18 cellular contexts compared by ENCODE assay signal in the genomic region with DNA sequence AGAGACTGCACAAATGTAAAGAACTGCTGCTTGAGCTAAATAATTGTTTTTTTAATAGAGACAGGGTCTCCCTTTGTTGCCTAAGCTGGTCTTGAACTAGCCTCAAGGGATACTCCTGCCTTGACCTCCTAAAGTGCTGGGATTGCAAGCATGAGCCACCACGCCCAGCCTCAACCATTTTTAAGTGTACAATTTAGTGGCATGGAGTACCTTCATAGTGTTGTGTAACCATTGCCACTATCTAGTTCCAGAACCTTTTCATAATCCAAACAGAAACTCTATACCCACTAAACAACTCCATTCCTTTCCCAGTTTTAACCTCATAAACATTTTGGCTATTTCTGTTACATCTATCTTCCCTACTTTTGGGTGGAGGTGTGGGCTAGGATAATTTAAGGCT. TPM values are rescaled to one million over a fixed set of nuclear protein-coding genes. Genes with fewer than 3 reads are reported as not detected.
DNase-seq lines count a peak whose midpoint lies in the region; ATAC-seq and TF ChIP-seq lines count a peak whose summit lies in the region.
"Had no signal": no experiment of that assay in that cellular context is flagged by ENCODE, and none has a peak within 500 bp of the region (broad histone marks: within the 10 kb centered on the region; RNA-seq: fewer than 3 reads in every experiment).

No MANE protein-coding gene starts in this region.

- peak overlapping the region; percentile 11 for H3K27ac Mint-ChIP-seq in activated CD4-positive, alpha-beta memory T cell treated with anti-CD3 and anti-CD28 coated beads for 36 hours
- H3K27ac Mint-ChIP-seq in activated CD4-positive, alpha-beta memory T cell treated with anti-CD3 and anti-CD28 coated beads, Interleukin-2, amount 10 ng/mL, durations not matched to agents 7 days and 5 days = no peak overlapping the region
- H3K27ac Mint-ChIP-seq in activated CD8-positive, alpha-beta memory T cell treated with anti-CD3 and anti-CD28 coated beads, Interleukin-2, amount 10 ng/mL, durations not matched to agents 7 days and 5 days = no peak overlapping the region
- H3K27ac Mint-ChIP-seq: activated T-helper 1 cell treated with anti-CD3 and anti-CD28 coated beads, Interleukin-12 subunit alpha, Interleukin-12 subunit beta, Interleukin-2, Interleukin-4 antibody, amounts not matched to agents 30 ng/mL and 10 ng/mL and 1 ng/mL, durations not matched to agents 14 hours and 24 hours and 36 hours had no signal

- H3K27me3 ChIP-seq in RWPE2 (ENCODE audit: insufficient read depth, poor library complexity, severe bottlenecking) = no peaks in the 10 kb centered on the region
- no peaks in the 10 kb centered on the region for H3K27me3 ChIP-seq in skeletal muscle tissue (ENCODE audit: control insufficient read depth in 3 of 3, insufficient read depth in 3 of 3, low read length in 3 of 3)
- H3K27me3 ChIP-seq: BLaER1 treated with 17β-estradiol and CSF1 and Interleukin-3, amounts not matched to agents 10 nM and 100 nM had no signal

- no peak for DNase-seq in activated CD4-positive, alpha-beta memory T cell treated with anti-CD3 and anti-CD28 coated beads for 36 hours
- DNase-seq in activated CD4-positive, alpha-beta memory T cell treated with anti-CD3 and anti-CD28 coated beads, Interleukin-2, amount 10 ng/mL, durations not matched to agents 7 days and 5 days = no peak
- DNase-seq in RWPE2 (ENCODE audit: low spot score) (no peak), epithelial cell of prostate (ENCODE audit: low read depth, low spot score) (no peak), lower leg skin (ENCODE audit: low spot score in 2 of 2) (no peak), mesenteric fat pad (ENCODE audit: low spot score) (no peak)
- DNase-seq in activated CD8-positive, alpha-beta memory T cell treated with anti-CD3 and anti-CD28 coated beads, Interleukin-2, amount 10 ng/mL, durations not matched to agents 7 days and 5 days = no peak
- DNase-seq: cerebellar nuclear complex; DMS153; foreskin fibroblast; NCI-H1092 treated with DMSO at 0.1 percent for 48 hours; NCI-H82; stimulated activated CD4-positive, alpha-beta T cell treated with anti-CD3 and anti-CD28 coated beads, Interleukin-4, amount 100 ng/mL, for 1 hour had no signal

- H3K36me3 Mint-ChIP-seq in activated CD4-positive, alpha-beta memory T cell treated with anti-CD3 and anti-CD28 coated beads for 36 hours = peaks cover 37% of the 10 kb centered on the region
- H3K36me3 Mint-ChIP-seq in activated CD4-positive, alpha-beta memory T cell treated with anti-CD3 and anti-CD28 coated beads, Interleukin-2, amount 10 ng/mL, durations not matched to agents 7 days and 5 days (ENCODE audit: low read depth) = peaks cover 42% of the 10 kb centered on the region
- peaks cover 42% of the 10 kb centered on the region for H3K36me3 Mint-ChIP-seq in activated CD8-positive, alpha-beta memory T cell treated with anti-CD3 and anti-CD28 coated beads, Interleukin-2, amount 10 ng/mL, durations not matched to agents 7 days and 5 days

- peaks cover 78% of the 10 kb centered on the region for H3K36me3 ChIP-seq in RWPE2 (ENCODE audit: low read depth)
- H3K36me3 ChIP-seq in skeletal muscle tissue (ENCODE audit: control insufficient read depth in 3 of 3, insufficient read depth in 3 of 3, low read length in 3 of 3) = peaks cover 0 to 5% (median 4%) of the 10 kb centered on the region in 3 donors

- no peak for ATAC-seq in RWPE2 (ENCODE audit: low read depth)
- ATAC-seq in activated CD8-positive, alpha-beta memory T cell treated with anti-CD3 and anti-CD28 coated beads, Interleukin-2, amount 10 ng/mL, durations not matched to agents 7 days and 5 days = no peak

- peaks cover 86% of the 10 kb centered on the region for H3K4me1 Mint-ChIP-seq in activated CD4-positive, alpha-beta memory T cell treated with anti-CD3 and anti-CD28 coated beads for 36 hours (ENCODE audit: low read depth)
- peaks cover 78% of the 10 kb centered on the region for H3K4me1 Mint-ChIP-seq in activated CD4-positive, alpha-beta memory T cell treated with anti-CD3 and anti-CD28 coated beads, Interleukin-2, amount 10 ng/mL, durations not matched to agents 7 days and 5 days
- H3K4me1 Mint-ChIP-seq in activated CD8-positive, alpha-beta memory T cell treated with anti-CD3 and anti-CD28 coated beads, Interleukin-2, amount 10 ng/mL, durations not matched to agents 7 days and 5 days = peaks cover 77% of the 10 kb centered on the region

- 75 to 80% methylated on average over 1 of the region's 1 CpG for WGBS in lower leg skin, 2 donors

- no peak for TF ChIP-seq POLR2A in lower leg skin (IDR thresholded peaks at IDR 0.05)

- no peaks in the 10 kb centered on the region for H3K9me3 Mint-ChIP-seq in activated CD4-positive, alpha-beta memory T cell treated with anti-CD3 and anti-CD28 coated beads for 36 hours
- no peaks in the 10 kb centered on the region for H3K9me3 Mint-ChIP-seq in activated CD4-positive, alpha-beta memory T cell treated with anti-CD3 and anti-CD28 coated beads, Interleukin-2, amount 10 ng/mL, durations not matched to agents 7 days and 5 days
- H3K9me3 Mint-ChIP-seq in activated CD8-positive, alpha-beta memory T cell treated with anti-CD3 and anti-CD28 coated beads, Interleukin-2, amount 10 ng/mL, durations not matched to agents 7 days and 5 days (ENCODE audit: low read depth) = no peaks in the 10 kb centered on the region
- H3K9me3 Mint-ChIP-seq: activated T-helper 1 cell treated with anti-CD3 and anti-CD28 coated beads, Interleukin-12 subunit alpha, Interleukin-12 subunit beta, Interleukin-2, Interleukin-4 antibody, amounts not matched to agents 30 ng/mL and 10 ng/mL and 1 ng/mL, durations not matched to agents 14 hours and 24 hours and 36 hours had no signal

- intact Hi-C loops in activated CD4-positive, alpha-beta memory T cell treated with anti-CD3 and anti-CD28 coated beads for 36 hours (cut with micrococcal nuclease) = no loop called here
- intact Hi-C loops in lower leg skin (cut with DNase I; ENCODE audit: low total_unique reads) = no loop called here

- no peak overlapping the region for H3K4me3 Mint-ChIP-seq in activated CD4-positive, alpha-beta memory T cell treated with anti-CD3 and anti-CD28 coated beads for 36 hours
- H3K4me3 Mint-ChIP-seq in activated CD4-positive, alpha-beta memory T cell treated with anti-CD3 and anti-CD28 coated beads, Interleukin-2, amount 10 ng/mL, durations not matched to agents 7 days and 5 days = no peak overlapping the region
- H3K4me3 Mint-ChIP-seq in activated CD8-positive, alpha-beta memory T cell treated with anti-CD3 and anti-CD28 coated beads, Interleukin-2, amount 10 ng/mL, durations not matched to agents 7 days and 5 days = no peak overlapping the region
- H3K4me3 Mint-ChIP-seq: activated T-helper 1 cell treated with anti-CD3 and anti-CD28 coated beads, Interleukin-12 subunit alpha, Interleukin-12 subunit beta, Interleukin-2, Interleukin-4 antibody, amounts not matched to agents 30 ng/mL and 10 ng/mL and 1 ng/mL, durations not matched to agents 14 hours and 24 hours and 36 hours had no signal

- H3K4me3 ChIP-seq in RWPE2 (ENCODE audit: severe bottlenecking) (no peak overlapping the region), skeletal muscle tissue (ENCODE audit: low read length in 3 of 3) (peak overlapping the region in 1 of 3 donors; percentile 8), lower leg skin (ENCODE audit: low read depth, poor library complexity, severe bottlenecking) (no peak overlapping the region)
- H3K4me3 ChIP-seq: BLaER1 treated with 17β-estradiol and CSF1 and Interleukin-3, amounts not matched to agents 10 nM and 100 nM had no signal

- H3K9me3 ChIP-seq in RWPE2 (ENCODE audit: severe bottlenecking) = no peaks in the 10 kb centered on the region
- no peaks in the 10 kb centered on the region for H3K9me3 ChIP-seq in skeletal muscle tissue (ENCODE audit: control insufficient read depth in 3 of 3, low read length in 3 of 3)
- H3K9me3 ChIP-seq: BLaER1 treated with 17β-estradiol and CSF1 and Interleukin-3, amounts not matched to agents 10 nM and 100 nM had no signal

- TF ChIP-seq CTCF in RWPE2 (IDR thresholded peaks at IDR 0.05; ENCODE audit: poor library complexity, severe bottlenecking) (no peak), lower leg skin (IDR thresholded peaks at IDR 0.05) (no peak)

- no peaks in the 10 kb centered on the region for H3K27me3 Mint-ChIP-seq in activated CD4-positive, alpha-beta memory T cell treated with anti-CD3 and anti-CD28 coated beads for 36 hours
- H3K27me3 Mint-ChIP-seq in activated CD4-positive, alpha-beta memory T cell treated with anti-CD3 and anti-CD28 coated beads, Interleukin-2, amount 10 ng/mL, durations not matched to agents 7 days and 5 days = no peaks in the 10 kb centered on the region
- no peaks in the 10 kb centered on the region for H3K27me3 Mint-ChIP-seq in activated CD8-positive, alpha-beta memory T cell treated with anti-CD3 and anti-CD28 coated beads, Interleukin-2, amount 10 ng/mL, durations not matched to agents 7 days and 5 days

- CTCF ChIA-PET in activated CD4-positive, alpha-beta memory T cell treated with anti-CD3 and anti-CD28 coated beads for 36 hours (lab: Charles Lee) = interaction anchor here (1.3 to 3.4 kb wide), 2 partner anchors 22 to 25 kb away, joined by 4 to 8 read pairs; no protein-coding TSS in a partner anchor
- CTCF ChIA-PET in activated CD4-positive, alpha-beta memory T cell treated with anti-CD3 and anti-CD28 coated beads, Interleukin-2, amount 10 ng/mL, durations not matched to agents 7 days and 5 days (lab: Charles Lee) = interaction anchor here (1.0 to 2.7 kb wide), 3 partner anchors 16 to 220 kb away, joined by 3 to 15 read pairs (median 3); no protein-coding TSS in a partner anchor
- CTCF ChIA-PET in activated CD8-positive, alpha-beta memory T cell treated with anti-CD3 and anti-CD28 coated beads, Interleukin-2, amount 10 ng/mL, durations not matched to agents 7 days and 5 days (lab: Charles Lee) = interaction anchor here (0.9 to 7.0 kb wide), 2 partner anchors 23 to 26 kb away, joined by 3 to 40 read pairs; no protein-coding TSS in a partner anchor

- H3K4me1 ChIP-seq in RWPE2 (ENCODE audit: insufficient read depth, poor library complexity, severe bottlenecking) (peaks cover 62% of the 10 kb centered on the region), skeletal muscle tissue (ENCODE audit: control insufficient read depth in 3 of 3, insufficient read depth in 3 of 3, low read length in 3 of 3) (peaks cover 65 to 88% (median 88%) of the 10 kb centered on the region in 3 donors)

- POLR2A ChIA-PET in activated CD4-positive, alpha-beta memory T cell treated with anti-CD3 and anti-CD28 coated beads for 36 hours (lab: Charles Lee) = no interaction called here
- POLR2A ChIA-PET in activated CD4-positive, alpha-beta memory T cell treated with anti-CD3 and anti-CD28 coated beads, Interleukin-2, amount 10 ng/mL, durations not matched to agents 7 days and 5 days (lab: Charles Lee) = interaction anchor here (1.2 kb wide), 1 partner anchor 12 kb away, joined by 3 read pairs; no protein-coding TSS in a partner anchor

- peak overlapping the region in 1 of 3 donors; percentile 17 for H3K9ac ChIP-seq in skeletal muscle tissue (ENCODE audit: low read depth in 1 of 3, low read length in 3 of 3)
- H3K9ac ChIP-seq: BLaER1 treated with 17β-estradiol and CSF1 and Interleukin-3, amounts not matched to agents 10 nM and 100 nM had no signal

- peak overlapping the region; percentile 44 for H3K27ac ChIP-seq in RWPE2 (ENCODE audit: poor library complexity, severe bottlenecking)
- peak overlapping the region; percentile 59 for H3K27ac ChIP-seq in epithelial cell of prostate
- peak overlapping the region; percentile 36 for H3K27ac ChIP-seq in skeletal muscle tissue (ENCODE audit: low read depth, low read length)
- H3K27ac ChIP-seq: 22Rv1; BLaER1 treated with 17β-estradiol and CSF1 and Interleukin-3, amounts not matched to agents 10 nM and 100 nM had no signal

RNA-seq across cellular contexts. Expression of gene EIF4H, which starts 6.7 kb away (rescaled TPM):
- 100 to 1,000 TPM; 400 to 410 TPM for total RNA-seq in activated CD4-positive, alpha-beta memory T cell treated with anti-CD3 and anti-CD28 coated beads for 36 hours
- total RNA-seq in activated CD4-positive, alpha-beta memory T cell treated with anti-CD3 and anti-CD28 coated beads, Interleukin-2, amount 10 ng/mL, durations not matched to agents 7 days and 5 days = 100 to 1,000 TPM; 295 to 320 TPM
- total RNA-seq in skeletal muscle tissue (188 TPM), lower leg skin (100 to 1,000 TPM; 259 to 321 (median 296) TPM), mesenteric fat pad (236 TPM)
- total RNA-seq in activated CD8-positive, alpha-beta memory T cell treated with anti-CD3 and anti-CD28 coated beads, Interleukin-2, amount 10 ng/mL, durations not matched to agents 7 days and 5 days = 100 to 1,000 TPM; 278 to 322 TPM

RNA-seq across cellular contexts. Expression of gene LAT2, which starts 28.9 kb away (rescaled TPM):
- total RNA-seq in activated CD4-positive, alpha-beta memory T cell treated with anti-CD3 and anti-CD28 coated beads for 36 hours = 1 to 10 TPM; 6.6 to 6.7 TPM
- 10 to 100 TPM; 31.1 to 32.5 TPM for total RNA-seq in activated CD4-positive, alpha-beta memory T cell treated with anti-CD3 and anti-CD28 coated beads, Interleukin-2, amount 10 ng/mL, durations not matched to agents 7 days and 5 days
- total RNA-seq in skeletal muscle tissue (5.2 TPM), lower leg skin (1 to 10 TPM in 3 of 4 donors, under 1 TPM in 1; 0.88 to 2.4 (median 1.5) TPM), mesenteric fat pad (15.7 TPM)
- 10 to 100 TPM; 15.3 to 17.6 TPM for total RNA-seq in activated CD8-positive, alpha-beta memory T cell treated with anti-CD3 and anti-CD28 coated beads, Interleukin-2, amount 10 ng/mL, durations not matched to agents 7 days and 5 days
- total RNA-seq: H4 had no signal
